ENCODE assay signal across 8 cellular contexts in genomic region chr2:232315049-232315922, GRCh38.
A peak's percentile ranks its signal among the peaks of the same experiment; 100 is the strongest.
DNase-seq lines count a peak whose midpoint lies in the region; ATAC-seq and TF ChIP-seq lines count a peak whose summit lies in the region.

No MANE protein-coding gene starts in this region.

- peak; percentile 54 for TF ChIP-seq CTCF in GM12864 (IDR thresholded peaks at IDR 0.05; ENCODE audit: low read depth, low read length, missing control alignments)
- TF ChIP-seq CTCF in OCI-LY3 (IDR thresholded peaks at IDR 0.05; ENCODE audit: low read depth, low read length) = no peak; the same call in 1 of the 2 replicates
- peak in 3 of 9 donors; percentile 6 to 33 (median 6) for TF ChIP-seq CTCF in heart right ventricle (IDR thresholded peaks at IDR 0.05)

- H3K36me3 ChIP-seq in OCI-LY3 (replicated peaks; ENCODE audit: low read depth, low read length) (peaks cover 13% of the 10 kb centered on the region), heart right ventricle (no peaks in the 10 kb centered on the region)

- intact Hi-C loops in heart right ventricle (cut with DNase I) = loop anchor here in 1 of 10 donors (5.0 kb wide), 1 partner anchor 183 kb away; no protein-coding TSS in a partner anchor

- 74% methylated on average over 12 of the region's 12 CpGs for WGBS in heart right ventricle, 2 donors

- ATAC-seq in HG02623 (IDR thresholded peaks at IDR 0.05; ENCODE audit: unreplicated experiment) (peak; percentile 66), heart right ventricle (peak; percentile 51 to 78 (median 72))

- in situ Hi-C loops in ACHN (cut with HindIII; ENCODE audit: low pct_ligation_motif_present, low pct_unique_long_range_greater_than_20kb, low sequenced_read_pairs) = no loop called here

- H3K9me3 ChIP-seq in OCI-LY3 (ENCODE audit: insufficient read depth, low read length) (no peaks in the 10 kb centered on the region), heart right ventricle (peaks cover 0 to 19% (median 7%) of the 10 kb centered on the region in 11 donors)

- H3K27ac ChIP-seq in OCI-LY3 (ENCODE audit: low read length) = peak overlapping the region; percentile 82
- peak overlapping the region in 7 of 10 donors; percentile 31 to 94 (median 57) for H3K27ac ChIP-seq in heart right ventricle

- H3K4me2 ChIP-seq in OCI-LY3 (ENCODE audit: low read length) = peak overlapping the region; percentile 78

- no peaks in the 10 kb centered on the region for H3K79me2 ChIP-seq in OCI-LY3 (ENCODE audit: low read length)

- H3K4me3 ChIP-seq in GM12864 (ENCODE audit: low read depth, low read length) (no peak overlapping the region), OCI-LY3 (ENCODE audit: low read length) (peak overlapping the region; percentile 58), heart right ventricle (no peak overlapping the region)

- H3K9ac ChIP-seq in OCI-LY3 (ENCODE audit: low read length) = peak overlapping the region; percentile 59

- H3K4me1 ChIP-seq in OCI-LY3 (ENCODE audit: low read length) (peaks cover 24% of the 10 kb centered on the region), heart right ventricle (peaks cover 4 to 63% (median 30%) of the 10 kb centered on the region in 9 donors)

- H4K20me1 ChIP-seq in OCI-LY3 (ENCODE audit: insufficient read depth, low read length) = no peaks in the 10 kb centered on the region

- H3K27me3 ChIP-seq in OCI-LY3 (ENCODE audit: low read depth, low read length) (no peaks in the 10 kb centered on the region), heart right ventricle (no peaks in the 10 kb centered on the region)

- DNase-seq in GM12864 (ENCODE audit: low read depth) = peak; percentile 44
- peak; percentile 73 for DNase-seq in activated effector memory CD4-positive, alpha-beta T cell treated with Interleukin-2 at 50 U/mL for 16 hours
- peak in 1 of 2 donors; percentile 49 for DNase-seq in heart right ventricle
- peak; percentile 52 to 68 (median 58) for DNase-seq in stimulated activated CD4-positive, alpha-beta T cell treated with anti-CD3 and anti-CD28 coated beads, Interleukin-12 subunit alpha, Interleukin-12 subunit beta, amount 100 ng/mL, for 48 hours (ENCODE audit: low read depth in 2 of 3, low spot score in 1 of 3)
- no peak for DNase-seq in ACHN
- no peak for DNase-seq in hepatic stellate cell (ENCODE audit: low spot score)

- H2AFZ ChIP-seq in OCI-LY3 (ENCODE audit: low read depth, low read length) = 0 out of 2 replicates have a peak overlapping the region, but pooled peaks have one; percentile 62

Comparison
In these comparisons a context has a peak if more than half of its experiments do, and no peak if none do; other contexts are left out.
1. DNase-seq: peak in GM12864 (single experiment), activated effector memory CD4-positive, alpha-beta T cell treated with Interleukin-2 at 50 U/mL for 16 hours (single experiment) and stimulated activated CD4-positive, alpha-beta T cell treated with anti-CD3 and anti-CD28 coated beads, Interleukin-12 subunit alpha, Interleukin-12 subunit beta, amount 100 ng/mL, for 48 hours (3 of 3); none in ACHN (single experiment) and hepatic stellate cell (single experiment).